In the genomic region with DNA sequence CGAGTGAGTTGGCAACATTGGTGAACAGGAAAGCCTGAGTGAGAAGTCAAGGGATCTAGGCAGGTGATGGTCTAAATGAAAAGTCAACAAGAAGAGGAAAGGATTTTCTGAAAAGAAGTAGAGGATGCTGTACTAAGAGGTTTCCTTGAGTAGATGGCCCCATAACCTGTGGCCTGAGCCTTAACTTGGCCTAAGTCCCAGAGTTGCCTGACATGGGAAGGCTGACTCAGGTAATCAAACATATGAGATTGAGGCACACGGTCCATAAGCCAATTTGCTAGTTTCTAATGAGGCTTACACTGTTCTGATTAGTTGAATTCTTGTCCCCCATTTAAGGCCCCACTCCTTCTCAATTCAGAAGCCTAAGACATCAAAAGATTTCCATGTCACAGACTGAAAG, we compare ENCODE assay signal across 21 cellular contexts.
DNase-seq lines count a peak whose midpoint lies in the region; ATAC-seq, FAIRE-seq and TF ChIP-seq lines count a peak whose summit lies in the region.
"Had no signal": no experiment of that assay in that cellular context is flagged by ENCODE, and none has a peak within 500 bp of the region (broad histone marks: within the 10 kb centered on the region; RNA-seq: fewer than 3 reads in every experiment).

No MANE protein-coding gene starts in this region.

- H3K4me3 ChIP-seq in mammary epithelial cell (replicated peaks in 1 of 3; ENCODE audit: insufficient read depth in 1 of 3, low read depth in 2 of 3, low read length in 3 of 3): no peak overlapping the region
- no peak overlapping the region for H3K4me3 ChIP-seq in H1 (ENCODE audit: extremely low read depth in 1 of 4, insufficient read depth in 2 of 4, low read depth in 3 of 4, low read length in 4 of 4)
- H3K4me3 ChIP-seq in mesenchymal stem cell (ENCODE audit: insufficient read depth in 1 of 2, low read depth in 1 of 2, low read length in 2 of 2): no peak overlapping the region
- H3K4me3 ChIP-seq in thoracic aorta: no peak overlapping the region
- H3K4me3 ChIP-seq: GM23248, HAP-1 had no signal

- no peak overlapping the region for H3K4me3 Mint-ChIP-seq in MCF 10A (ENCODE audit: unreplicated experiment)
- H3K4me3 Mint-ChIP-seq: CD14-positive monocyte; CD8-positive, alpha-beta memory T cell; HFFc6 had no signal

- H2BK120ac ChIP-seq in H1 (replicated peaks; ENCODE audit: low read depth, low read length) (no peak overlapping the region), mesenchymal stem cell (ENCODE audit: low read depth, low read length) (no peak overlapping the region)

- H3K4me2 ChIP-seq in mammary epithelial cell (ENCODE audit: insufficient read depth, low read depth, low read length): no peak overlapping the region
- no peak overlapping the region for H3K4me2 ChIP-seq in H1 (ENCODE audit: insufficient read depth in 1 of 2, low read depth in 2 of 2, low read length in 2 of 2)
- H3K4me2 ChIP-seq in mesenchymal stem cell (ENCODE audit: low read length, poor library complexity, severe bottlenecking): no peak overlapping the region

- in situ Hi-C loops in mammary epithelial cell (cut with MboI; ENCODE audit: low sequenced_read_pairs in 2 of 2): no loop called here

- no peaks in the 10 kb centered on the region for H3K79me2 ChIP-seq in mammary epithelial cell (ENCODE audit: insufficient read depth, low read length)
- no peaks in the 10 kb centered on the region for H3K79me2 ChIP-seq in H1 (ENCODE audit: control insufficient read depth in 1 of 2, insufficient read depth in 2 of 2, low read length in 2 of 2)

- H3K9ac ChIP-seq in mammary epithelial cell (ENCODE audit: insufficient read depth, low read length) (no peak overlapping the region), H1 (replicated peaks in 1 of 4; ENCODE audit: extremely low read depth in 1 of 4, low read depth in 3 of 4, low read length in 3 of 4) (no peak overlapping the region), mesenchymal stem cell (ENCODE audit: low read length) (no peak overlapping the region)
- H3K9ac ChIP-seq: GM23248 had no signal

- POLR2A ChIA-PET in MCF 10A (lab: Yijun Ruan, JAX): interaction anchor here (0.7 to 0.9 kb wide), 2 partner anchors 65 to 68 kb away, joined by 3 read pairs; no protein-coding TSS in a partner anchor
- POLR2A ChIA-PET in H1 (lab: Charles Lee; ENCODE audit: partially characterized antibody): no interaction called here

- H3K9me3 ChIP-seq in mammary epithelial cell (replicated peaks; ENCODE audit: insufficient read depth, low read length) (no peaks in the 10 kb centered on the region), H1 (ENCODE audit: insufficient read depth in 2 of 2, low read depth in 1 of 2, low read length in 1 of 2) (no peaks in the 10 kb centered on the region), mesenchymal stem cell (ENCODE audit: control insufficient read depth, low read length) (no peaks in the 10 kb centered on the region), thoracic aorta (peaks cover 5% of the 10 kb centered on the region)
- H3K9me3 ChIP-seq: BE2C, HAP-1 had no signal

- H3K27ac Mint-ChIP-seq in MCF 10A (ENCODE audit: low read depth, unreplicated experiment): no peak overlapping the region
- H3K27ac Mint-ChIP-seq: CD14-positive monocyte; CD8-positive, alpha-beta memory T cell; HFFc6 had no signal

- no peak overlapping the region for H2AFZ ChIP-seq in mammary epithelial cell (ENCODE audit: low read depth, low read length)
- H2AFZ ChIP-seq in H1 (ENCODE audit: low read length): no peak overlapping the region
- H2AFZ ChIP-seq in mesenchymal stem cell (ENCODE audit: low read depth, low read length): no peak overlapping the region
- H2AFZ ChIP-seq: GM23248 had no signal

- no peak overlapping the region for H4K91ac ChIP-seq in H1 (replicated peaks; ENCODE audit: insufficient read length, low read length)
- H4K91ac ChIP-seq in mesenchymal stem cell (ENCODE audit: low read length): no peak overlapping the region

- H2BK5ac ChIP-seq in H1 (ENCODE audit: low read depth, low read length): no peak overlapping the region
- no peak overlapping the region for H2BK5ac ChIP-seq in mesenchymal stem cell (ENCODE audit: low read depth, low read length, poor library complexity, severe bottlenecking)

- H3K27me3 Mint-ChIP-seq in MCF 10A (ENCODE audit: insufficient read depth, unreplicated experiment): no peaks in the 10 kb centered on the region

- H3K9me3 Mint-ChIP-seq in MCF 10A (ENCODE audit: unreplicated experiment): no peaks in the 10 kb centered on the region
- H3K9me3 Mint-ChIP-seq: HFFc6 had no signal

- no peak for TF ChIP-seq POLR2A in H1 (IDR thresholded peaks at IDR 0.05; ENCODE audit: control extremely low read depth in 1 of 2, low read depth in 2 of 2, low read length in 2 of 2)

- TF ChIP-seq RAD21 in H1 (IDR thresholded peaks at IDR 0.05 in 1 of 2, conservative IDR thresholded peaks at IDR 0.05 in 1 of 2; ENCODE audit: low read depth in 2 of 2, low read length in 2 of 2): no peak

- intact Hi-C loops in MCF 10A (cut with micrococcal nuclease): loop anchor here (1.0 to 2.0 kb wide), 3 partner anchors 128 to 439 kb away; no protein-coding TSS in a partner anchor
- intact Hi-C loops in mammary epithelial cell (cut with micrococcal nuclease): loop anchor here (1.0 kb wide), 1 partner anchor 178 kb away; no protein-coding TSS in a partner anchor

- no peaks in the 10 kb centered on the region for H3K36me3 Mint-ChIP-seq in MCF 10A (ENCODE audit: insufficient read depth, unreplicated experiment)
- H3K36me3 Mint-ChIP-seq: CD14-positive monocyte; CD8-positive, alpha-beta memory T cell had no signal

- H3K14ac ChIP-seq in H1 (ENCODE audit: insufficient read length) (no peak overlapping the region), mesenchymal stem cell (ENCODE audit: low read length in 2 of 2) (no peak overlapping the region)

- H2AK5ac ChIP-seq in H1 (ENCODE audit: low read depth, low read length) (0 out of 2 replicates have a peak overlapping the region, but pooled peaks have one; percentile 46), mesenchymal stem cell (ENCODE audit: low read length, severe bottlenecking) (peak overlapping the region; percentile 25)

- no peak overlapping the region for H2BK20ac ChIP-seq in H1 (ENCODE audit: low read length)

- H3K79me1 ChIP-seq in H1 (ENCODE audit: low read depth, low read length) (no peaks in the 10 kb centered on the region), mesenchymal stem cell (replicated peaks; ENCODE audit: low read length, poor library complexity, severe bottlenecking) (no peaks in the 10 kb centered on the region)

- TF ChIP-seq CTCF in MCF 10A (IDR thresholded peaks at IDR 0.05; ENCODE audit: unreplicated experiment): no peak
- TF ChIP-seq CTCF in mammary epithelial cell (conservative IDR thresholded peaks at IDR 0.05 in 1 of 2, IDR thresholded peaks at IDR 0.05 in 1 of 2; ENCODE audit: extremely low read depth in 1 of 2, insufficient read depth in 1 of 2, low read depth in 1 of 2, low read length in 2 of 2): no peak
- TF ChIP-seq CTCF in H1 (IDR thresholded peaks at IDR 0.05; ENCODE audit: control extremely low read depth in 1 of 3, insufficient read depth in 1 of 3, low read depth in 1 of 3, low read length in 3 of 3): no peak
- no peak for TF ChIP-seq CTCF in thoracic aorta (IDR thresholded peaks at IDR 0.05)

- H3K4ac ChIP-seq in H1 (replicated peaks; ENCODE audit: insufficient read length, low read depth, low read length) (peak overlapping the region; percentile 46), mesenchymal stem cell (ENCODE audit: low read depth in 1 of 2, low read length in 2 of 2) (no peak overlapping the region)

- H4K5ac ChIP-seq in H1 (ENCODE audit: insufficient read length, low read depth, low read length): no peak overlapping the region

- H3K18ac ChIP-seq in H1 (ENCODE audit: extremely low read depth, low read length) (0 out of 2 replicates have a peak overlapping the region, but pooled peaks have one; percentile 9), mesenchymal stem cell (ENCODE audit: low read depth in 1 of 2, low read length in 2 of 2) (no peak overlapping the region)

- H4K20me1 ChIP-seq in mammary epithelial cell (ENCODE audit: insufficient read depth, low read length) (no peaks in the 10 kb centered on the region), H1 (replicated peaks in 1 of 2; ENCODE audit: control insufficient read depth in 1 of 2, insufficient read depth in 2 of 2, low read length in 2 of 2) (no peaks in the 10 kb centered on the region)

- H3K27ac ChIP-seq in mammary epithelial cell (ENCODE audit: insufficient read depth, low read depth, low read length): no peak overlapping the region
- no peak overlapping the region for H3K27ac ChIP-seq in H1 (ENCODE audit: low read depth, low read length)
- H3K27ac ChIP-seq in mesenchymal stem cell (ENCODE audit: low read length, poor library complexity, severe bottlenecking): no peak overlapping the region
- H3K27ac ChIP-seq in thoracic aorta: peak overlapping the region; percentile 23 to 58
- H3K27ac ChIP-seq: 22Rv1, GM23248, RWPE1 had no signal

- H3K4me1 Mint-ChIP-seq in MCF 10A (ENCODE audit: insufficient read depth, unreplicated experiment): peaks cover 10% of the 10 kb centered on the region
- H3K4me1 Mint-ChIP-seq: CD14-positive monocyte had no signal

- H3K23ac ChIP-seq in H1 (ENCODE audit: insufficient read length) (no peak overlapping the region), mesenchymal stem cell (ENCODE audit: low read length in 2 of 2) (no peak overlapping the region)

- no peaks in the 10 kb centered on the region for H3K23me2 ChIP-seq in H1 (ENCODE audit: low read depth, low read length)

- no peak overlapping the region for H3K56ac ChIP-seq in H1 (replicated peaks; ENCODE audit: insufficient read length, low read depth, low read length)

- WGBS in mammary epithelial cell (ENCODE audit: low coverage, missing lambda C conversion rate): 82% methylated on average over 1 of the region's 2 CpGs
- 88% methylated on average over 2 of the region's 2 CpGs; no CpG with 5 or more reads in 1 of the 2 experiments for WGBS in H1 (ENCODE audit: extremely low coverage in 1 of 2, insufficient coverage in 1 of 2, insufficient read length in 1 of 2, insufficient replicate concordance in 2 of 2, low coverage in 1 of 2, low lambda C conversion rate in 2 of 2, missing lambda C conversion rate in 1 of 2), 2 experiments
- WGBS in mesenchymal stem cell: 90% methylated on average over 2 of the region's 2 CpGs

- H2BK15ac ChIP-seq in H1 (ENCODE audit: low read length) (no peak overlapping the region), mesenchymal stem cell (ENCODE audit: low read depth, poor library complexity, severe bottlenecking) (no peak overlapping the region)

- H4K8ac ChIP-seq in H1 (ENCODE audit: extremely low read depth, insufficient read depth, low read length) (no peak overlapping the region), mesenchymal stem cell (ENCODE audit: low read length) (no peak overlapping the region)

- H3K27me3 ChIP-seq in mammary epithelial cell (ENCODE audit: insufficient read depth, low read length) (no peaks in the 10 kb centered on the region), H1 (replicated peaks in 1 of 4; ENCODE audit: control insufficient read depth in 3 of 4, extremely low read depth in 1 of 4, insufficient read depth in 3 of 4, low read length in 3 of 4) (no peaks in the 10 kb centered on the region), mesenchymal stem cell (ENCODE audit: control insufficient read depth in 1 of 2, insufficient read depth in 1 of 2, low read length in 2 of 2) (no peaks in the 10 kb centered on the region), thoracic aorta (replicated peaks; ENCODE audit: insufficient read depth) (no peaks in the 10 kb centered on the region)
- H3K27me3 ChIP-seq: BE2C had no signal

- H2BK12ac ChIP-seq in H1 (ENCODE audit: low read depth, low read length) (no peak overlapping the region), mesenchymal stem cell (ENCODE audit: low read length in 2 of 2) (no peak overlapping the region)

- H3K4me1 ChIP-seq in mammary epithelial cell (ENCODE audit: insufficient read depth, low read length) (no peaks in the 10 kb centered on the region), H1 (replicated peaks in 1 of 4; ENCODE audit: control insufficient read depth in 3 of 4, insufficient read depth in 4 of 4, low read length in 3 of 4) (no peaks in the 10 kb centered on the region; a peak in 1 of 7 replicates), mesenchymal stem cell (ENCODE audit: control insufficient read depth, insufficient read depth, low read depth, low read length) (no peaks in the 10 kb centered on the region), thoracic aorta (ENCODE audit: control insufficient read depth in 1 of 2, low read depth in 2 of 2) (peaks cover 27 to 43% of the 10 kb centered on the region in 2 donors)
- H3K4me1 ChIP-seq: BE2C, HAP-1 had no signal

- BruUV-seq in MCF 10A (replicated peaks; lab: Mats Ljungman, UMichigan): no TSS peak
- BruUV-seq in mammary epithelial cell (replicated peaks; lab: Mats Ljungman, UMichigan): no TSS peak

- dilution Hi-C loops in mammary epithelial cell (cut with HindIII; ENCODE audit: low sequenced_read_pairs): no loop called here

- H3K36me3 ChIP-seq in mammary epithelial cell (ENCODE audit: insufficient read depth, low read length) (no peaks in the 10 kb centered on the region), H1 (ENCODE audit: control insufficient read depth in 2 of 4, insufficient read depth in 4 of 4, low read length in 3 of 4) (no peaks in the 10 kb centered on the region), mesenchymal stem cell (ENCODE audit: control insufficient read depth in 1 of 2, insufficient read depth in 2 of 2, low read depth in 1 of 2, low read length in 2 of 2) (no peaks in the 10 kb centered on the region), thoracic aorta (no peaks in the 10 kb centered on the region)
- H3K36me3 ChIP-seq: BE2C, HAP-1 had no signal

- FAIRE-seq in H1 (lab: Jason Lieb, UNC) (no peak), HTR-8/SVneo (lab: Jason Lieb, UNC) (no peak)

- DNase-seq in MCF 10A (ENCODE audit: unreplicated experiment): peak; percentile 14
- no peak for DNase-seq in mammary epithelial cell
- DNase-seq in H1 (ENCODE audit: low read depth in 1 of 2, low spot score in 2 of 2): no peak
- DNase-seq in mesenchymal stem cell: no peak
- DNase-seq in thoracic aorta (ENCODE audit: low spot score): no peak
- no peak for DNase-seq in COR-L47 (lab: John Stamatoyannopoulos, UW)
- DNase-seq in HTR-8/SVneo (ENCODE audit: insufficient read length, low spot score): no peak
- DNase-seq: NCI-H1436, NCI-H1930, NCI-H2107, NCI-H446 treated with DMSO at 0.1 percent for 48 hours had no signal

- no peak for TF ChIP-seq EP300 in H1 (IDR thresholded peaks at IDR 0.05; ENCODE audit: borderline replicate concordance in 1 of 2, low read depth in 2 of 2, low read length in 2 of 2)

- CTCF ChIA-PET in MCF 10A (lab: Yijun Ruan, JAX): interaction anchor here (0.5 to 5.6 kb wide), 39 partner anchors 10 to 534 kb away, joined by 3 to 55 read pairs (median 5); no protein-coding TSS in a partner anchor
- CTCF ChIA-PET in mammary epithelial cell (lab: Charles Lee; ENCODE audit: low non-redundant PET): interaction anchor here (0.5 to 0.7 kb wide), 3 partner anchors 128 to 673 kb away, joined by 3 to 6 read pairs (median 4); no protein-coding TSS in a partner anchor
- CTCF ChIA-PET in H1 (lab: Charles Lee; ENCODE audit: partially characterized antibody): interaction anchor here (0.7 to 6.0 kb wide), 40 partner anchors 9 to 625 kb away, joined by 3 to 99 read pairs (median 5); no protein-coding TSS in a partner anchor

- ATAC-seq in thoracic aorta (ENCODE audit: insufficient number of reproducible peaks, low FRiP score, low read depth) (no peak), HG03139 (IDR thresholded peaks at IDR 0.05; ENCODE audit: unreplicated experiment) (no peak)
- ATAC-seq: Panc1 had no signal

Comparison
In these comparisons a context has a peak if more than half of its experiments do, and no peak if none do; other contexts are left out.
1. H3K27ac ChIP-seq: peak in thoracic aorta (2 of 2); none in mammary epithelial cell (single experiment), H1 (single experiment) and mesenchymal stem cell (single experiment).